In the genomic region with DNA sequence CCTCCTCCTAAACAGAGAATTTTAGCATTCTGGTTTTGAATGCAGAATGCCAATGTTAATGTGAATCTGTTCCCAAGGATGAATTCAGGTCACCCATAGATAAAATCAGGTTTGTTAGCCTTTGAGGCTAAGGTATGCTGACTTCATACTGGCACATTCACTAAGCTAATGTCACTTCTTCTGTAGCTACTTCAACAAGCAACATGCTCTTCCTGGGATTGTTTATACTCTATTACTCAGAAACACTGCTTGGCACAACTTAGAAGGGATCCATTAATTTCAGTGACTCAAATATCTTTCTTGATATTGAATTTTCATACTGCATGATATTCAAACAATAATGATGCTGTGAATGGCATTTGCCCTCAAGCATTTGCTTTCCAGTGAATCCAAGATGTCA, we compare ENCODE assay signal across 26 cellular contexts.
"Had no signal": no experiment of that assay in that cellular context is flagged by ENCODE, and none has a peak within 500 bp of the region (broad histone marks: within the 10 kb centered on the region; RNA-seq: fewer than 3 reads in every experiment).

No MANE protein-coding gene starts in this region.

- DNase-seq: activated B cell treated with CpG ODN at 0.5 μM for 24 hours; activated CD4-positive, alpha-beta memory T cell treated with anti-CD3 and anti-CD28 coated beads, Interleukin-2, amount 10 ng/mL, durations not matched to agents 7 days and 5 days; activated CD4-positive, alpha-beta T cell treated with anti-CD3 and anti-CD28 coated beads for 4 hours; activated CD4-positive, alpha-beta T cell treated with anti-CD3 and anti-CD28 coated beads, Interleukin-2, amount 10 ng/mL, durations not matched to agents 7 days and 5 days; activated CD4-positive, alpha-beta T cell treated with anti-CD3 and anti-CD28 coated beads, Interleukin-2, amount 50 U/mL, for 48 hours; activated CD4-positive, CD25-positive, alpha-beta regulatory T cell treated with anti-CD3 and anti-CD28 coated beads, Interleukin-2, amount 50 U/mL, for 72 hours; activated CD8-positive, alpha-beta memory T cell treated with anti-CD3 and anti-CD28 coated beads for 24 hours; activated CD8-positive, alpha-beta memory T cell treated with anti-CD3 and anti-CD28 coated beads, Interleukin-2, amount 10 ng/mL, durations not matched to agents 7 days and 5 days; activated CD8-positive, alpha-beta memory T cell treated with anti-CD3 and anti-CD28 coated beads, Interleukin-2, amount 50 U/mL, for 48 hours; activated CD8-positive, alpha-beta T cell treated with anti-CD3 and anti-CD28 coated beads, Interleukin-2, amount 10 ng/mL, durations not matched to agents 7 days and 5 days; activated effector memory CD4-positive, alpha-beta T cell treated with Interleukin-2 at 50 U/mL for 16 hours; activated gamma-delta T cell; activated naive CD4-positive, alpha-beta T cell treated with anti-CD3 and anti-CD28 coated beads, Interleukin-2, amount 10 ng/mL, durations not matched to agents 7 days and 5 days; activated naive CD4-positive, alpha-beta T cell treated with Interleukin-2 at 50 U/mL for 16 hours; activated naive CD8-positive, alpha-beta T cell treated with anti-CD3 and anti-CD28 coated beads, Interleukin-2, amount 10 ng/mL, durations not matched to agents 7 days and 5 days; activated naive CD8-positive, alpha-beta T cell treated with anti-CD3 and anti-CD28 coated beads, Interleukin-2, amount 50 U/mL, for 24 hours; activated T-cell treated with anti-CD3 and anti-CD28 coated beads, Interleukin-2, amount 50 U/mL, for 24 hours; activated T-cell treated with anti-CD3 and anti-CD28 coated beads, Interleukin-2, amount 50 U/mL, for 48 hours; amygdala; anterior cingulate cortex; caudate nucleus; cerebellar nuclear complex; T-helper 1 cell had no signal

- H3K4me1 ChIP-seq: ascending aorta had no signal

- H3K27ac ChIP-seq: ascending aorta, cardiac muscle cell, VCaP had no signal

- H3K9me3 ChIP-seq: ascending aorta had no signal

- H3K4me3 ChIP-seq: ascending aorta, cardiac muscle cell had no signal

- ATAC-seq: activated CD8-positive, alpha-beta memory T cell treated with anti-CD3 and anti-CD28 coated beads, Interleukin-2, amount 10 ng/mL, durations not matched to agents 7 days and 5 days; activated CD8-positive, alpha-beta T cell treated with anti-CD3 and anti-CD28 coated beads, Interleukin-2, amount 10 ng/mL, durations not matched to agents 7 days and 5 days; activated naive CD8-positive, alpha-beta T cell treated with anti-CD3 and anti-CD28 coated beads, Interleukin-2, amount 50 U/mL, for 24 hours had no signal

- H3K36me3 ChIP-seq: ascending aorta, cardiac muscle cell had no signal

- H3K27me3 ChIP-seq: ascending aorta, cardiac muscle cell had no signal
